24 cellular contexts compared by ENCODE assay signal in genomic region chr7:81211204-81211603, GRCh38.
"Had no signal": no experiment of that assay in that cellular context is flagged by ENCODE, and none has a peak within 500 bp of the region (broad histone marks: within the 10 kb centered on the region; RNA-seq: fewer than 3 reads in every experiment).

No MANE protein-coding gene starts in this region.

- H3K27me3 Mint-ChIP-seq: activated CD8-positive, alpha-beta T cell treated with anti-CD3 and anti-CD28 coated beads for 36 hours; activated naive CD8-positive, alpha-beta T cell treated with anti-CD3 and anti-CD28 coated beads, Interleukin-2, amount 10 ng/mL, durations not matched to agents 7 days and 5 days had no signal

- H3K27ac Mint-ChIP-seq: activated CD8-positive, alpha-beta T cell treated with anti-CD3 and anti-CD28 coated beads for 36 hours; activated naive CD8-positive, alpha-beta T cell treated with anti-CD3 and anti-CD28 coated beads, Interleukin-2, amount 10 ng/mL, durations not matched to agents 7 days and 5 days; T-helper 1 cell treated with Interleukin-12 subunit alpha and Interleukin-12 subunit beta and Interleukin-4 antibody, amounts not matched to agents 30 μg/mL and 1 μg/mL, for 36 hours had no signal

- H3K4me3 Mint-ChIP-seq: activated CD8-positive, alpha-beta T cell treated with anti-CD3 and anti-CD28 coated beads for 36 hours; activated naive CD8-positive, alpha-beta T cell treated with anti-CD3 and anti-CD28 coated beads, Interleukin-2, amount 10 ng/mL, durations not matched to agents 7 days and 5 days; T-helper 1 cell treated with Interleukin-12 subunit alpha and Interleukin-12 subunit beta and Interleukin-4 antibody, amounts not matched to agents 30 μg/mL and 1 μg/mL, for 36 hours had no signal

- H3K27me3 ChIP-seq: body of pancreas, Peyer's patch, SJCRH30 had no signal

- H3K27ac ChIP-seq: body of pancreas, Peyer's patch, RWPE1, SJCRH30 had no signal

- H3K36me3 ChIP-seq: Peyer's patch, SJCRH30 had no signal

- H3K36me3 Mint-ChIP-seq: activated naive CD8-positive, alpha-beta T cell treated with anti-CD3 and anti-CD28 coated beads, Interleukin-2, amount 10 ng/mL, durations not matched to agents 7 days and 5 days had no signal

- H3K4me1 ChIP-seq: body of pancreas, Peyer's patch had no signal

- H3K4me1 Mint-ChIP-seq: activated naive CD8-positive, alpha-beta T cell treated with anti-CD3 and anti-CD28 coated beads, Interleukin-2, amount 10 ng/mL, durations not matched to agents 7 days and 5 days had no signal

- H3K9me3 ChIP-seq: body of pancreas, Peyer's patch, SJCRH30 had no signal

- ATAC-seq: activated CD4-positive, CD25-positive, alpha-beta regulatory T cell treated with anti-CD3 and anti-CD28 coated beads, Interleukin-2, amount 50 U/mL, for 24 hours; activated CD8-positive, alpha-beta T cell treated with anti-CD3 and anti-CD28 coated beads for 36 hours; body of pancreas had no signal

- H3K9me3 Mint-ChIP-seq: activated CD8-positive, alpha-beta T cell treated with anti-CD3 and anti-CD28 coated beads for 36 hours; T-helper 1 cell treated with Interleukin-12 subunit alpha and Interleukin-12 subunit beta and Interleukin-4 antibody, amounts not matched to agents 30 μg/mL and 1 μg/mL, for 36 hours had no signal

- DNase-seq: activated CD4-positive, alpha-beta T cell treated with anti-CD3 and anti-CD28 coated beads for 4 hours; activated CD8-positive, alpha-beta memory T cell treated with anti-CD3 and anti-CD28 coated beads, Interleukin-2, amount 50 U/mL, for 4 hours; activated CD8-positive, alpha-beta T cell treated with anti-CD3 and anti-CD28 coated beads for 36 hours; activated naive CD4-positive, alpha-beta T cell treated with anti-CD3 and anti-CD28 coated beads, Interleukin-2, amount 50 U/mL, for 16 hours; activated naive CD8-positive, alpha-beta T cell treated with anti-CD3 and anti-CD28 coated beads, Interleukin-2, amount 10 ng/mL, durations not matched to agents 7 days and 5 days; activated T-cell treated with anti-CD3 and anti-CD28 coated beads, Interleukin-2, amount 50 U/mL, for 1 hour; aorta; body of pancreas; central memory CD4-positive, alpha-beta T cell; Karpas-422; MM.1S; NCI-H1105; NCI-H1436 treated with DMSO at 0.1 percent for 48 hours; NCI-H187; NCI-H2081 treated with DMSO at 0.1 percent for 48 hours; NCI-H2227 treated with DMSO at 0.1 percent for 48 hours; NCI-H526; NCI-H82; Peyer's patch; Right ventricle myocardium superior; SJCRH30 had no signal

- H3K4me3 ChIP-seq: body of pancreas, Peyer's patch, SJCRH30 had no signal
